Comparison of ENCODE assay signal across 26 cellular contexts in the genomic region with DNA sequence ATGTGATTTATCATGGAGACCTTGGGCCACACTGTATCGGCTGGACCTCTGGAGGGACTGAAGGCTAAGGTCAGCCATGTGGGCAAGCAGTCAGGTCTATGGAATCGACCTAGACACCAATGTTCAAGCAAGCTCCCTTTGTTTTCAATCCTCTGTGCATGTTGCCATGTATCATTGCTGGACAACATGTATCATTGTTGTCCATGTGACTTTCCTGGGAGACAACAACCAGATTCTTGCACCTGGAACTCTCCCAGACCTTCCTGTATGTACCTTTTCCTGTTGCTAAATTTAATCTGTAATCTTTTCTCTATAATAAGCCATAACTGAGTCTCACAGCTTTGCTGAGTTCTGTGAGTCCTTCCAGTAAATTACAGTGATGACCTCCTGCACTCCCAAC.
"Had no signal": no experiment of that assay in that cellular context is flagged by ENCODE, and none has a peak within 500 bp of the region (broad histone marks: within the 10 kb centered on the region; RNA-seq: fewer than 3 reads in every experiment).

No MANE protein-coding gene starts in this region.

- H3K27ac ChIP-seq: ascending aorta, VCaP had no signal

- H3K4me1 ChIP-seq: ascending aorta had no signal

- H3K36me3 ChIP-seq: ascending aorta had no signal

- H3K4me3 ChIP-seq: ascending aorta had no signal

- DNase-seq: activated B cell treated with CpG ODN at 0.5 μM for 24 hours; activated CD4-positive, alpha-beta memory T cell treated with anti-CD3 and anti-CD28 coated beads for 36 hours; activated CD4-positive, alpha-beta T cell treated with anti-CD3 and anti-CD28 coated beads for 4 hours; activated CD4-positive, alpha-beta T cell treated with anti-CD3 and anti-CD28 coated beads, Interleukin-2, amount 10 ng/mL, durations not matched to agents 24 days and 14 days; activated CD4-positive, alpha-beta T cell treated with anti-CD3 and anti-CD28 coated beads, Interleukin-2, amount 50 U/mL, for 1 hour; activated CD4-positive, alpha-beta T cell treated with anti-CD3 and anti-CD28 coated beads, Interleukin-2, amount 50 U/mL, for 4 hours; activated CD4-positive, CD25-positive, alpha-beta regulatory T cell treated with anti-CD3 and anti-CD28 coated beads, Interleukin-2, amount 50 U/mL, for 72 hours; activated CD8-positive, alpha-beta memory T cell treated with anti-CD3 and anti-CD28 coated beads, Interleukin-2, amount 50 U/mL, for 4 hours; activated CD8-positive, alpha-beta T cell treated with anti-CD3 and anti-CD28 coated beads for 36 hours; activated effector memory CD4-positive, alpha-beta T cell treated with Interleukin-2 at 50 U/mL for 16 hours; activated gamma-delta T cell; activated naive CD4-positive, alpha-beta T cell treated with anti-CD3 and anti-CD28 coated beads, Interleukin-2, amount 10 ng/mL, durations not matched to agents 7 days and 5 days; activated naive CD4-positive, alpha-beta T cell treated with Interleukin-2 at 50 U/mL for 16 hours; activated naive CD8-positive, alpha-beta T cell treated with anti-CD3 and anti-CD28 coated beads, Interleukin-2, amount 10 ng/mL, durations not matched to agents 7 days and 5 days; activated naive CD8-positive, alpha-beta T cell treated with anti-CD3 and anti-CD28 coated beads, Interleukin-2, amount 50 U/mL, for 24 hours; activated T-cell treated with anti-CD3 and anti-CD28 coated beads, Interleukin-2, amount 50 U/mL, for 24 hours; activated T-cell treated with anti-CD3 and anti-CD28 coated beads, Interleukin-2, amount 50 U/mL, for 48 hours; amygdala; anterior cingulate cortex; central memory CD4-positive, alpha-beta T cell; T-helper 1 cell; T-helper 2 cell; T-helper 9 cell had no signal

- FAIRE-seq: TTC549 had no signal

- H3K27me3 ChIP-seq: ascending aorta had no signal

- ATAC-seq: activated CD8-positive, alpha-beta T cell treated with anti-CD3 and anti-CD28 coated beads for 36 hours; activated naive CD8-positive, alpha-beta T cell treated with anti-CD3 and anti-CD28 coated beads, Interleukin-2, amount 50 U/mL, for 24 hours had no signal

- H3K9me3 ChIP-seq: ascending aorta had no signal
